In genomic region chr17:7932483-7932891, GRCh38 we compare ENCODE assay signal across 8 cellular contexts. TPM values are rescaled to one million over a fixed set of nuclear protein-coding genes. Genes with fewer than 3 reads are reported as not detected.
DNase-seq lines count a peak whose midpoint lies in the region; ATAC-seq and TF ChIP-seq lines count a peak whose summit lies in the region.

No MANE protein-coding gene starts in this region.

- H3K4me1 ChIP-seq in body of pancreas, result peaks cover 24% of the 10 kb centered on the region
- H3K4me1 ChIP-seq in skeletal muscle satellite cell (ENCODE audit: control insufficient read depth, insufficient read depth, low read length), result peaks cover 21% of the 10 kb centered on the region

- peak overlapping the region; percentile 86 for H3K27ac ChIP-seq in C4-2B
- peak overlapping the region in 3 of 4 donors; percentile 43 to 80 (median 60) for H3K27ac ChIP-seq in body of pancreas

- intact Hi-C loops in body of pancreas (cut with DNase I), result loop anchor here (5.0 kb wide), 1 partner anchor 55 kb away; no protein-coding TSS in a partner anchor

- 0 to 1% methylated on average over 16 to 17 of the region's 17 CpGs for WGBS in body of pancreas, 2 donors

- ATAC-seq in GM19455 (IDR thresholded peaks at IDR 0.05; ENCODE audit: unreplicated experiment), result peak; percentile 7
- peak; percentile 11 for ATAC-seq in body of pancreas
- ATAC-seq in HG03045 (IDR thresholded peaks at IDR 0.05; ENCODE audit: unreplicated experiment), result no peak

- no peak for TF ChIP-seq POLR2A in body of pancreas (IDR thresholded peaks at IDR 0.05)

- H3K9me3 ChIP-seq in body of pancreas (no peaks in the 10 kb centered on the region), iPS-18c (ENCODE audit: control insufficient read depth, insufficient read depth, low read length) (no peaks in the 10 kb centered on the region), skeletal muscle satellite cell (replicated peaks; ENCODE audit: low read length) (no peaks in the 10 kb centered on the region)

- peak overlapping the region; percentile 89 for H3K9ac ChIP-seq in skeletal muscle satellite cell (ENCODE audit: low read depth, low read length)

- H3K4me3 ChIP-seq in body of pancreas (peak overlapping the region; percentile 47 to 59), iPS-18c (ENCODE audit: insufficient read depth, low read depth, low read length) (peak overlapping the region; percentile 98), skeletal muscle satellite cell (ENCODE audit: low read length) (peak overlapping the region; percentile 83)

- H3K4me2 ChIP-seq in skeletal muscle satellite cell (ENCODE audit: low read length), result peak overlapping the region; percentile 92

- peak; percentile 32 for DNase-seq in NCI-H69 (lab: John Stamatoyannopoulos, UW)
- peak in 2 of 4 donors; percentile 30 to 37 for DNase-seq in body of pancreas
- DNase-seq in DMS153 (lab: John Stamatoyannopoulos, UW), result no peak

- H3K36me3 ChIP-seq in body of pancreas (replicated peaks in 1 of 2; ENCODE audit: insufficient read depth in 1 of 2, low read depth in 2 of 2) (peaks cover 0 to 1% of the 10 kb centered on the region in 2 donors), skeletal muscle satellite cell (ENCODE audit: insufficient read depth, low read length) (peaks cover 29% of the 10 kb centered on the region)

- no peaks in the 10 kb centered on the region for H3K27me3 ChIP-seq in body of pancreas
- H3K27me3 ChIP-seq in skeletal muscle satellite cell (ENCODE audit: control insufficient read depth, insufficient read depth, low read length), result no peaks in the 10 kb centered on the region

- TF ChIP-seq CTCF in C4-2B (conservative IDR thresholded peaks at IDR 0.05) (no peak), body of pancreas (IDR thresholded peaks at IDR 0.05) (no peak)

RNA-seq across cellular contexts. Expression of gene CNTROB, which starts 0.5 kb away (rescaled TPM):
- 10 to 100 TPM; 14.0 to 27.0 TPM for total RNA-seq in body of pancreas
- 20.3 and 22.3 TPM in 2 replicates for total RNA-seq in skeletal muscle satellite cell (2012; rRNA removed)

RNA-seq across cellular contexts. Expression of gene TRAPPC1, which starts 0.7 kb away (rescaled TPM):
- 10 to 100 TPM; 10.5 to 40.0 TPM for total RNA-seq in body of pancreas
- 48.3 and 51.7 TPM in 2 replicates for total RNA-seq in skeletal muscle satellite cell (2012; rRNA removed)

RNA-seq across cellular contexts. Expression of gene KCNAB3, which starts 2.8 kb away (rescaled TPM):
- 1 to 10 TPM; 1.3 to 1.6 TPM for total RNA-seq in body of pancreas
- total RNA-seq in skeletal muscle satellite cell (2012; rRNA removed), result 0.22 and 0.25 TPM in 2 replicates

RNA-seq across cellular contexts. Expression of gene RNF227, which starts 16.4 kb away (rescaled TPM):
- 1 to 10 TPM; 2.9 to 3.0 TPM for total RNA-seq in body of pancreas
- total RNA-seq in skeletal muscle satellite cell (2012; rRNA removed), result 1.7 and 6.1 TPM in 2 replicates

RNA-seq across cellular contexts. Expression of gene CHD3, which starts 43.9 kb away (rescaled TPM):
- 10 to 100 TPM; 53.7 to 69.9 TPM for total RNA-seq in body of pancreas
- 35.0 and 38.2 TPM in 2 replicates for total RNA-seq in skeletal muscle satellite cell (2012; rRNA removed)
